ENCODE assay signal across 24 cellular contexts in genomic region chr6:115811511-115811910, GRCh38.
"Had no signal": no experiment of that assay in that cellular context is flagged by ENCODE, and none has a peak within 500 bp of the region (broad histone marks: within the 10 kb centered on the region; RNA-seq: fewer than 3 reads in every experiment).

No MANE protein-coding gene starts in this region.

- H3K9me3 Mint-ChIP-seq: endodermal cell had no signal

- H3K36me3 ChIP-seq: colonic mucosa, esophagus muscularis mucosa, esophagus squamous epithelium, gastrocnemius medialis, gastroesophageal sphincter, heart left ventricle, heart right ventricle had no signal

- H3K27me3 Mint-ChIP-seq: dendritic cell treated with granulocyte-macrophage colony-stimulating factor and Interleukin-4, amounts not matched to agents 40 ng/mL and 50 ng/mL, for 4 days; effector memory CD8-positive, alpha-beta T cell had no signal

- H3K4me3 ChIP-seq: colonic mucosa, coronary artery, esophagus muscularis mucosa, esophagus squamous epithelium, gastrocnemius medialis, gastroesophageal sphincter, heart left ventricle, heart right ventricle had no signal

- ATAC-seq: effector memory CD8-positive, alpha-beta T cell; esophagus mucosa; foreskin keratinocyte; gastrocnemius medialis; gastroesophageal sphincter; heart left ventricle; heart right ventricle had no signal

- DNase-seq: colonic mucosa; cortex of kidney; dermis blood vessel endothelial cell; effector CD4-positive, alpha-beta T cell; effector CD8-positive, alpha-beta T cell; effector memory CD4-positive, alpha-beta T cell; effector memory CD8-positive, alpha-beta T cell; endodermal cell; erythroblast; esophagus squamous epithelium; foreskin fibroblast; foreskin keratinocyte; foreskin melanocyte; gastrocnemius medialis; glutamatergic neuron; head of caudate nucleus; heart left ventricle; heart right ventricle had no signal

- H3K27ac Mint-ChIP-seq: dendritic cell treated with granulocyte-macrophage colony-stimulating factor and Interleukin-4, amounts not matched to agents 40 ng/mL and 50 ng/mL, for 4 days; effector memory CD8-positive, alpha-beta T cell; endodermal cell had no signal

- H3K4me1 Mint-ChIP-seq: endodermal cell had no signal

- H3K4me1 ChIP-seq: colonic mucosa, esophagus muscularis mucosa, esophagus squamous epithelium, foreskin keratinocyte, gastrocnemius medialis, gastroesophageal sphincter, heart left ventricle, heart right ventricle had no signal

- H3K4me3 Mint-ChIP-seq: dendritic cell treated with granulocyte-macrophage colony-stimulating factor and Interleukin-4, amounts not matched to agents 40 ng/mL and 50 ng/mL, for 4 days; effector memory CD8-positive, alpha-beta T cell; endodermal cell had no signal

- H3K27ac ChIP-seq: colonic mucosa, coronary artery, epithelial cell of prostate, esophagus muscularis mucosa, esophagus squamous epithelium, foreskin keratinocyte, gastrocnemius medialis, gastroesophageal sphincter, heart left ventricle, heart right ventricle had no signal

- H3K27me3 ChIP-seq: colonic mucosa, esophagus muscularis mucosa, esophagus squamous epithelium, foreskin keratinocyte, gastrocnemius medialis, gastroesophageal sphincter, heart left ventricle, heart right ventricle had no signal

- H3K9me3 ChIP-seq: colonic mucosa, esophagus muscularis mucosa, esophagus squamous epithelium, gastrocnemius medialis, gastroesophageal sphincter, heart left ventricle, heart right ventricle had no signal
